ENCODE assay signal across 9 cellular contexts in genomic region chr10:132036887-132037675, GRCh38. TPM values are rescaled to one million over a fixed set of nuclear protein-coding genes. Genes with fewer than 3 reads are reported as not detected.
DNase-seq lines count a peak whose midpoint lies in the region; ATAC-seq and TF ChIP-seq lines count a peak whose summit lies in the region.
"Had no signal": no experiment of that assay in that cellular context is flagged by ENCODE, and none has a peak within 500 bp of the region (broad histone marks: within the 10 kb centered on the region; RNA-seq: fewer than 3 reads in every experiment).

No MANE protein-coding gene starts in this region.

- POLR2A ChIA-PET in activated CD4-positive, alpha-beta T cell treated with anti-CD3 and anti-CD28 coated beads for 36 hours (lab: Charles Lee), result no interaction called here

- H3K9me3 Mint-ChIP-seq in activated CD4-positive, alpha-beta T cell treated with anti-CD3 and anti-CD28 coated beads for 36 hours (ENCODE audit: low read depth), result no peaks in the 10 kb centered on the region

- intact Hi-C loops in activated CD4-positive, alpha-beta T cell treated with anti-CD3 and anti-CD28 coated beads for 36 hours (cut with DNase I, micrococcal nuclease), result no loop called here

- no peak overlapping the region for H3K27ac Mint-ChIP-seq in activated CD4-positive, alpha-beta T cell treated with anti-CD3 and anti-CD28 coated beads for 36 hours

- H3K4me3 ChIP-seq in coronary artery, result peak overlapping the region; percentile 68

- no peak overlapping the region for H3K27ac ChIP-seq in coronary artery
- peak overlapping the region; percentile 44 for H3K27ac ChIP-seq in temporal lobe (ENCODE audit: low read depth, low read length)

- peaks cover 41% of the 10 kb centered on the region for H3K27me3 Mint-ChIP-seq in activated CD4-positive, alpha-beta T cell treated with anti-CD3 and anti-CD28 coated beads for 36 hours

- peaks cover 4% of the 10 kb centered on the region for H3K4me1 Mint-ChIP-seq in activated CD4-positive, alpha-beta T cell treated with anti-CD3 and anti-CD28 coated beads for 36 hours

- ATAC-seq in activated CD4-positive, alpha-beta T cell treated with anti-CD3 and anti-CD28 coated beads for 36 hours, result peak; percentile 42

- no peak for TF ChIP-seq CTCF in coronary artery (IDR thresholded peaks at IDR 0.05)

- H3K4me3 Mint-ChIP-seq in activated CD4-positive, alpha-beta T cell treated with anti-CD3 and anti-CD28 coated beads for 36 hours, result peak overlapping the region; percentile 30

- peak; percentile 18 for DNase-seq in activated CD4-positive, alpha-beta T cell treated with anti-CD3 and anti-CD28 coated beads for 36 hours
- no peak for DNase-seq in activated CD4-positive, alpha-beta T cell treated with anti-CD3 and anti-CD28 coated beads, Interleukin-2, amount 50 U/mL, for 4 hours
- DNase-seq in coronary artery (ENCODE audit: low spot score) (no peak), medulla oblongata (ENCODE audit: extremely low spot score) (peak; percentile 42), hepatic stellate cell (ENCODE audit: low spot score) (no peak), NCI-H2081 (lab: John Stamatoyannopoulos, UW) (no peak), amniotic stem cell (lab: John Stamatoyannopoulos, UW) (no peak)
- DNase-seq: NCI-H524 treated with DMSO at 0.1 percent for 48 hours had no signal

- H3K36me3 Mint-ChIP-seq in activated CD4-positive, alpha-beta T cell treated with anti-CD3 and anti-CD28 coated beads for 36 hours (ENCODE audit: low read depth), result no peaks in the 10 kb centered on the region

- CTCF ChIA-PET in activated CD4-positive, alpha-beta T cell treated with anti-CD3 and anti-CD28 coated beads for 36 hours (lab: Charles Lee), result interaction anchor here (0.7 kb wide), 1 partner anchor 10 kb away, joined by 3 read pairs; no protein-coding TSS in a partner anchor

RNA-seq across cellular contexts. Expression of gene JAKMIP3, which starts 28.7 kb away (rescaled TPM):
- total RNA-seq in activated CD4-positive, alpha-beta T cell treated with anti-CD3 and anti-CD28 coated beads for 36 hours, result under 1 TPM; 0.34 to 0.35 TPM
- 4.7 TPM for total RNA-seq in temporal lobe

RNA-seq across cellular contexts. Expression of gene BNIP3, which starts 55.4 kb away (rescaled TPM):
- total RNA-seq in activated CD4-positive, alpha-beta T cell treated with anti-CD3 and anti-CD28 coated beads for 36 hours, result 100 to 1,000 TPM; 200 to 256 TPM
- total RNA-seq in temporal lobe, result 29.0 TPM

Comparison
In these comparisons a context has a peak if more than half of its experiments do, and no peak if none do; other contexts are left out.
1. DNase-seq: peak in activated CD4-positive, alpha-beta T cell treated with anti-CD3 and anti-CD28 coated beads for 36 hours (single experiment) and medulla oblongata (single experiment); none in activated CD4-positive, alpha-beta T cell treated with anti-CD3 and anti-CD28 coated beads, Interleukin-2, amount 50 U/mL, for 4 hours (0 of 2), coronary artery (single experiment), hepatic stellate cell (single experiment), NCI-H2081 (0 of 2) and amniotic stem cell (single experiment).